3 cellular contexts compared by ENCODE assay signal in genomic region chr4:105651879-105652640, GRCh38.
TF ChIP-seq lines count a peak whose summit lies in the region.

No MANE protein-coding gene starts in this region.

TF ChIP-seq in GM23338, 12 proteins besides CTCF, POLR2A, EP300 and RAD21:
- TF ChIP-seq JUNB (IDR thresholded peaks at IDR 0.05; ENCODE audit: unreplicated experiment), result no peak

TF ChIP-seq in H1, 55 proteins besides CTCF, POLR2A, EP300 and RAD21 (continues in another document):
- TF ChIP-seq PHF8 (conservative IDR thresholded peaks at IDR 0.05; ENCODE audit: low read depth, low read length), result no peak
- TF ChIP-seq MAFK (IDR thresholded peaks at IDR 0.05; ENCODE audit: low read depth, low read length), result no peak
- TF ChIP-seq TEAD4 (IDR thresholded peaks at IDR 0.05; ENCODE audit: low read depth, low read length), result no peak
- TF ChIP-seq KDM5A (IDR thresholded peaks at IDR 0.05; ENCODE audit: low read length), result no peak
- no peak for TF ChIP-seq CBX5 (IDR thresholded peaks at IDR 0.05; ENCODE audit: low read depth, low read length)
- no peak for TF ChIP-seq KDM4A (IDR thresholded peaks at IDR 0.05; ENCODE audit: low read depth, low read length, severe bottlenecking)
- no peak for TF ChIP-seq CHD7 (IDR thresholded peaks at IDR 0.05; ENCODE audit: insufficient replicate concordance, low read length)
- TF ChIP-seq TBP (IDR thresholded peaks at IDR 0.05; ENCODE audit: low read depth, low read length), result no peak
- no peak for TF ChIP-seq USF2 (IDR thresholded peaks at IDR 0.05; ENCODE audit: low read length)
- TF ChIP-seq NRF1 (IDR thresholded peaks at IDR 0.05; ENCODE audit: low read depth, low read length), result no peak
- TF ChIP-seq CTBP2 (IDR thresholded peaks at IDR 0.05; ENCODE audit: borderline replicate concordance, insufficient read depth, insufficient read length, low read length), result no peak
- no peak for TF ChIP-seq MAX (IDR thresholded peaks at IDR 0.05)
- TF ChIP-seq RNF2 (IDR thresholded peaks at IDR 0.05; ENCODE audit: borderline replicate concordance, low read depth, low read length, missing control alignments, poor library complexity, severe bottlenecking), result no peak
- TF ChIP-seq CHD2 (IDR thresholded peaks at IDR 0.05; ENCODE audit: low read length), result no peak
- TF ChIP-seq ASH2L (IDR thresholded peaks at IDR 0.05; ENCODE audit: low read length), result no peak
- TF ChIP-seq SIX5 (IDR thresholded peaks at IDR 0.05; ENCODE audit: low read depth, low read length), result no peak; the same call in 1 of the 2 replicates
- TF ChIP-seq EGR1 (IDR thresholded peaks at IDR 0.05; ENCODE audit: borderline replicate concordance, low read depth, low read length), result no peak
- TF ChIP-seq SP1 (IDR thresholded peaks at IDR 0.05; ENCODE audit: low read depth, low read length), result no peak

TF ChIP-seq in HepG2, 621 proteins besides CTCF, POLR2A, EP300 and RAD21:
- TF ChIP-seq ZNF143 (CRISPR knock-in tag; IDR thresholded peaks at IDR 0.05) (peak; percentile 55), THAP11 (CRISPR knock-in tag; IDR thresholded peaks at IDR 0.05) (0 out of 2 replicates have a peak, but pooled peaks have one; percentile 55), ZNF207 (IDR thresholded peaks at IDR 0.05; ENCODE audit: borderline replicate concordance) (no peak)
